In the genomic region with DNA sequence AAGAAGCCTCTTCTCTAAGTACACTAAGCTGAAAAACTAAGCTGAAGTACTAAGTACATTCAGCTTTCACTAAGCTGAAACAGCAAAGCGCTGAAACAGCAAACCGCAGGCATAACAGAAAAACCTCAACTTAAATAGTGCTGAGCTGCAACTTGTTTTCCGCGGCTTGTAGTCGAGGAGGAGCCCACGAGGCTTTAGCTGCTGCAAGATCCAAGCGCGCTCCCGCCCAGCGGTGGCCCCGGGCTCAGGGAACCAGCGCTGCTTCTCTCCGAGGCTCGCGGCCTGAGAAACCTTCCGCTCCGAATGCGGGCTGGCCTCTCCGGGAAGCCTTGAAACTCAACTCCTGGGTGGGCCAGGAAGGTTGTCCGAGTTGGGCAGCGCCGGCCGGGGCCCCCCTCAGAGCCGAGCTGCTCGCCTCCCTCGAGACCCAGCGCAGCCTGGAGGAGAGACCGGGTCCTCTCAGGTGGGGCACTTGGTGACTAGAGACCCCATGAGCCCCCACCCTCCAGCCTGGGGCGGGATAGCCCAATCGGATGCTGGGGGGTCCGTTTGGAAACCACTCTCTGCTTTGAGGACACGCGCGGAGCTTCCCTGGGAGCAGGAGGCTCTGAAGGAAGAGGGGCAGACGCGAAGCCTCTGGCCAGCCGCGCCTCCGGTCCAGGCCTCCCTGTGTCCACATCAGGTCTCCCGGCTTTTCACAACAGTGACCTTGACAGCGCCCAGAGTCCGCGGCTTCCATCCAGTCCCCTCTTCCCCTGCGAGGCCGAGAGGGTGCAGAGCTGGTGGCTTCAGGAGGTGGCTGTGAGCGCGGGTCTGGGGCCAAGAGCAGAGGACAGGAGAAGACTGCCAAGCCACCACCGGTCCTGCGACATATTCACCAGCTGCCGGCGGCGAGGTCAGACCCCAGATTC, we compare ENCODE assay signal across 8 cellular contexts. TPM values are rescaled to one million over a fixed set of nuclear protein-coding genes. Genes with fewer than 3 reads are reported as not detected.
DNase-seq lines count a peak whose midpoint lies in the region; ATAC-seq and TF ChIP-seq lines count a peak whose summit lies in the region.

No MANE protein-coding gene starts in this region.

- H4K20me1 ChIP-seq in hepatocyte (ENCODE audit: insufficient read depth, poor library complexity, severe bottlenecking): no peaks in the 10 kb centered on the region

- H3K27me3 ChIP-seq in hepatocyte: peaks cover 69% of the 10 kb centered on the region

- CTCF ChIA-PET in activated naive CD4-positive, alpha-beta T cell treated with anti-CD3 and anti-CD28 coated beads, Interleukin-2, amount 10 ng/mL, durations not matched to agents 7 days and 5 days (lab: Charles Lee): interaction anchor here (0.7 to 2.7 kb wide), 14 partner anchors 10 to 232 kb away, joined by 3 to 12 read pairs (median 4); no protein-coding TSS in a partner anchor

- no peak overlapping the region for H3K27ac ChIP-seq in hepatocyte

- no peak for TF ChIP-seq CTCF in GM12865 (IDR thresholded peaks at IDR 0.05; ENCODE audit: insufficient read depth, low read depth, low read length, missing control alignments)
- no peak for TF ChIP-seq CTCF in hepatocyte (IDR thresholded peaks at IDR 0.05; ENCODE audit: poor library complexity)

- no peak overlapping the region for H2AFZ ChIP-seq in hepatocyte

- no peaks in the 10 kb centered on the region for H3K4me1 ChIP-seq in hepatocyte (ENCODE audit: insufficient read depth)

- no peaks in the 10 kb centered on the region for H3K9me2 ChIP-seq in hepatocyte (replicated peaks; ENCODE audit: insufficient read depth)

- WGBS in hepatocyte (ENCODE audit: low lambda C conversion rate, missing lambda C conversion rate): 72% methylated on average over 52 of the region's 52 CpGs

- no peaks in the 10 kb centered on the region for H3K9me3 ChIP-seq in hepatocyte (ENCODE audit: low read depth)

- no peaks in the 10 kb centered on the region for H3K36me3 ChIP-seq in hepatocyte (replicated peaks; ENCODE audit: insufficient read depth, low read depth)

- H3K36me3 Mint-ChIP-seq in activated naive CD4-positive, alpha-beta T cell treated with anti-CD3 and anti-CD28 coated beads, Interleukin-2, amount 10 ng/mL, durations not matched to agents 7 days and 5 days: no peaks in the 10 kb centered on the region

- peaks cover 34% of the 10 kb centered on the region for H3K4me1 Mint-ChIP-seq in activated naive CD4-positive, alpha-beta T cell treated with anti-CD3 and anti-CD28 coated beads, Interleukin-2, amount 10 ng/mL, durations not matched to agents 7 days and 5 days

- no peaks in the 10 kb centered on the region for H3K9me3 Mint-ChIP-seq in activated naive CD4-positive, alpha-beta T cell treated with anti-CD3 and anti-CD28 coated beads, Interleukin-2, amount 10 ng/mL, durations not matched to agents 7 days and 5 days

- peak overlapping the region; percentile 46 for H3K4me3 Mint-ChIP-seq in activated naive CD4-positive, alpha-beta T cell treated with anti-CD3 and anti-CD28 coated beads, Interleukin-2, amount 10 ng/mL, durations not matched to agents 7 days and 5 days

- H3K79me2 ChIP-seq in hepatocyte: no peaks in the 10 kb centered on the region

- H3K4me3 ChIP-seq in GM12865 (ENCODE audit: low read depth, low read length) (no peak overlapping the region), hepatocyte (no peak overlapping the region)

- peak overlapping the region; percentile 37 for H3K27ac Mint-ChIP-seq in activated naive CD4-positive, alpha-beta T cell treated with anti-CD3 and anti-CD28 coated beads, Interleukin-2, amount 10 ng/mL, durations not matched to agents 7 days and 5 days

- H3K4me2 ChIP-seq in hepatocyte: no peak overlapping the region

- DNase-seq in GM12865 (ENCODE audit: low read depth): peak; percentile 83
- peak; percentile 86 for DNase-seq in NOMO-1 treated with dmso at 0.1 percent for 144 hours (lab: John Stamatoyannopoulos, UW; ENCODE audit: unreplicated experiment)
- DNase-seq in activated naive CD4-positive, alpha-beta T cell treated with anti-CD3 and anti-CD28 coated beads, Interleukin-2, amount 10 ng/mL, durations not matched to agents 7 days and 5 days: peak; percentile 79
- DNase-seq in hepatocyte (ENCODE audit: low spot score): peak; percentile 17
- DNase-seq in stimulated activated CD4-positive, alpha-beta T cell treated with anti-CD3 and anti-CD28 coated beads, Interleukin-4, amount 100 ng/mL, for 24 hours: peak; percentile 64
- no peak for DNase-seq in NCI-H187 treated with DMSO at 0.1 percent for 48 hours (lab: John Stamatoyannopoulos, UW)

- ATAC-seq in HG02840 (IDR thresholded peaks at IDR 0.05; ENCODE audit: low FRiP score, unreplicated experiment) (no peak), GM18909 (IDR thresholded peaks at IDR 0.05; ENCODE audit: poor library complexity, unreplicated experiment) (no peak)

- peaks cover 96% of the 10 kb centered on the region for H3K27me3 Mint-ChIP-seq in activated naive CD4-positive, alpha-beta T cell treated with anti-CD3 and anti-CD28 coated beads, Interleukin-2, amount 10 ng/mL, durations not matched to agents 7 days and 5 days

RNA-seq across cellular contexts. Expression of a gene that starts 38.1 kb away (rescaled TPM):
- total RNA-seq in hepatocyte: 155 and 158 TPM in 2 replicates
- polyA plus RNA-seq in hepatocyte: 141 and 163 TPM in 2 replicates
